In genomic region chr2:62197017-62197586, GRCh38 we compare ENCODE assay signal across 1 cellular context.
TF ChIP-seq lines count a peak whose summit lies in the region.

No MANE protein-coding gene starts in this region.

TF ChIP-seq in HepG2, 621 proteins besides CTCF, POLR2A, EP300 and RAD21 (continues in another document):
- no peak for TF ChIP-seq ZNF615 (CRISPR knock-in tag; IDR thresholded peaks at IDR 0.05; ENCODE audit: borderline replicate concordance)
- TF ChIP-seq, protein P1, sequence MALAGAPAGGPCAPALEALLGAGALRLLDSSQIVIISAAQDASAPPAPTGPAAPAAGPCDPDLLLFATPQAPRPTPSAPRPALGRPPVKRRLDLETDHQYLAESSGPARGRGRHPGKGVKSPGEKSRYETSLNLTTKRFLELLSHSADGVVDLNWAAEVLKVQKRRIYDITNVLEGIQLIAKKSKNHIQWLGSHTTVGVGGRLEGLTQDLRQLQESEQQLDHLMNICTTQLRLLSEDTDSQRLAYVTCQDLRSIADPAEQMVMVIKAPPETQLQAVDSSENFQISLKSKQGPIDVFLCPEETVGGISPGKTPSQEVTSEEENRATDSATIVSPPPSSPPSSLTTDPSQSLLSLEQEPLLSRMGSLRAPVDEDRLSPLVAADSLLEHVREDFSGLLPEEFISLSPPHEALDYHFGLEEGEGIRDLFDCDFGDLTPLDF (CRISPR knock-in tag; IDR thresholded peaks at IDR 0.05): no peak
- no peak for TF ChIP-seq ZNF780A (CRISPR knock-in tag; IDR thresholded peaks at IDR 0.05)
- 0 out of 2 replicates have a peak, but pooled peaks have one; percentile 12 for TF ChIP-seq KMT2A (CRISPR knock-in tag; IDR thresholded peaks at IDR 0.05)
- TF ChIP-seq TBL1XR1 (IDR thresholded peaks at IDR 0.05; ENCODE audit: borderline replicate concordance, low read length, partially characterized antibody): no peak
- TF ChIP-seq, protein P2, sequence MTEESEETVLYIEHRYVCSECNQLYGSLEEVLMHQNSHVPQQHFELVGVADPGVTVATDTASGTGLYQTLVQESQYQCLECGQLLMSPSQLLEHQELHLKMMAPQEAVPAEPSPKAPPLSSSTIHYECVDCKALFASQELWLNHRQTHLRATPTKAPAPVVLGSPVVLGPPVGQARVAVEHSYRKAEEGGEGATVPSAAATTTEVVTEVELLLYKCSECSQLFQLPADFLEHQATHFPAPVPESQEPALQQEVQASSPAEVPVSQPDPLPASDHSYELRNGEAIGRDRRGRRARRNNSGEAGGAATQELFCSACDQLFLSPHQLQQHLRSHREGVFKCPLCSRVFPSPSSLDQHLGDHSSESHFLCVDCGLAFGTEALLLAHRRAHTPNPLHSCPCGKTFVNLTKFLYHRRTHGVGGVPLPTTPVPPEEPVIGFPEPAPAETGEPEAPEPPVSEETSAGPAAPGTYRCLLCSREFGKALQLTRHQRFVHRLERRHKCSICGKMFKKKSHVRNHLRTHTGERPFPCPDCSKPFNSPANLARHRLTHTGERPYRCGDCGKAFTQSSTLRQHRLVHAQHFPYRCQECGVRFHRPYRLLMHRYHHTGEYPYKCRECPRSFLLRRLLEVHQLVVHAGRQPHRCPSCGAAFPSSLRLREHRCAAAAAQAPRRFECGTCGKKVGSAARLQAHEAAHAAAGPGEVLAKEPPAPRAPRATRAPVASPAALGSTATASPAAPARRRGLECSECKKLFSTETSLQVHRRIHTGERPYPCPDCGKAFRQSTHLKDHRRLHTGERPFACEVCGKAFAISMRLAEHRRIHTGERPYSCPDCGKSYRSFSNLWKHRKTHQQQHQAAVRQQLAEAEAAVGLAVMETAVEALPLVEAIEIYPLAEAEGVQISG (CRISPR knock-in tag; IDR thresholded peaks at IDR 0.05): no peak
- 0 out of 2 replicates have a peak, but pooled peaks have one; percentile 5 for TF ChIP-seq ZNF234 (CRISPR knock-in tag; conservative IDR thresholded peaks at IDR 0.05)
- TF ChIP-seq DMAP1 (CRISPR knock-in tag; IDR thresholded peaks at IDR 0.05): no peak
- no peak for TF ChIP-seq NR2C2 (CRISPR knock-in tag; IDR thresholded peaks at IDR 0.05; ENCODE audit: borderline replicate concordance)
- peak; percentile 13 for TF ChIP-seq XRCC5 (optimal IDR thresholded peaks at IDR 0.05; ENCODE audit: low read length)
- TF ChIP-seq ZNF790 (CRISPR knock-in tag; IDR thresholded peaks at IDR 0.05; ENCODE audit: borderline replicate concordance): no peak
- no peak for TF ChIP-seq EZH2 (conservative IDR thresholded peaks at IDR 0.05; ENCODE audit: low read depth, low read length)
- TF ChIP-seq ATF7 (IDR thresholded peaks at IDR 0.05): no peak
- TF ChIP-seq ATF7 (CRISPR knock-in tag; IDR thresholded peaks at IDR 0.05): no peak
- 0 out of 2 replicates have a peak, but pooled peaks have one; percentile 3 for TF ChIP-seq AKAP8 (CRISPR knock-in tag; IDR thresholded peaks at IDR 0.05)
- peak; percentile 10; the same call in 1 of the 2 replicates for TF ChIP-seq SIN3A (IDR thresholded peaks at IDR 0.05; ENCODE audit: borderline replicate concordance, low read depth, low read length)
- no peak for TF ChIP-seq LBX2 (CRISPR knock-in tag; IDR thresholded peaks at IDR 0.05; ENCODE audit: borderline replicate concordance)
- no peak for TF ChIP-seq SNAPC2 (CRISPR knock-in tag; IDR thresholded peaks at IDR 0.05)
- TF ChIP-seq ZNF280D (CRISPR knock-in tag; IDR thresholded peaks at IDR 0.05): 0 out of 2 replicates have a peak, but pooled peaks have one; percentile 4
- peak; percentile 5 for TF ChIP-seq TAF15 (IDR thresholded peaks at IDR 0.05; ENCODE audit: low read depth, low read length, poor library complexity, severe bottlenecking)
- no peak for TF ChIP-seq ZNF230 (CRISPR knock-in tag; IDR thresholded peaks at IDR 0.05)
- 0 out of 2 replicates have a peak, but pooled peaks have one; percentile 13 for TF ChIP-seq YEATS4 (CRISPR knock-in tag; IDR thresholded peaks at IDR 0.05; ENCODE audit: borderline replicate concordance)
- no peak for TF ChIP-seq SRSF1 (optimal IDR thresholded peaks at IDR 0.05; ENCODE audit: low read depth, low read length)
- TF ChIP-seq, protein P3, sequence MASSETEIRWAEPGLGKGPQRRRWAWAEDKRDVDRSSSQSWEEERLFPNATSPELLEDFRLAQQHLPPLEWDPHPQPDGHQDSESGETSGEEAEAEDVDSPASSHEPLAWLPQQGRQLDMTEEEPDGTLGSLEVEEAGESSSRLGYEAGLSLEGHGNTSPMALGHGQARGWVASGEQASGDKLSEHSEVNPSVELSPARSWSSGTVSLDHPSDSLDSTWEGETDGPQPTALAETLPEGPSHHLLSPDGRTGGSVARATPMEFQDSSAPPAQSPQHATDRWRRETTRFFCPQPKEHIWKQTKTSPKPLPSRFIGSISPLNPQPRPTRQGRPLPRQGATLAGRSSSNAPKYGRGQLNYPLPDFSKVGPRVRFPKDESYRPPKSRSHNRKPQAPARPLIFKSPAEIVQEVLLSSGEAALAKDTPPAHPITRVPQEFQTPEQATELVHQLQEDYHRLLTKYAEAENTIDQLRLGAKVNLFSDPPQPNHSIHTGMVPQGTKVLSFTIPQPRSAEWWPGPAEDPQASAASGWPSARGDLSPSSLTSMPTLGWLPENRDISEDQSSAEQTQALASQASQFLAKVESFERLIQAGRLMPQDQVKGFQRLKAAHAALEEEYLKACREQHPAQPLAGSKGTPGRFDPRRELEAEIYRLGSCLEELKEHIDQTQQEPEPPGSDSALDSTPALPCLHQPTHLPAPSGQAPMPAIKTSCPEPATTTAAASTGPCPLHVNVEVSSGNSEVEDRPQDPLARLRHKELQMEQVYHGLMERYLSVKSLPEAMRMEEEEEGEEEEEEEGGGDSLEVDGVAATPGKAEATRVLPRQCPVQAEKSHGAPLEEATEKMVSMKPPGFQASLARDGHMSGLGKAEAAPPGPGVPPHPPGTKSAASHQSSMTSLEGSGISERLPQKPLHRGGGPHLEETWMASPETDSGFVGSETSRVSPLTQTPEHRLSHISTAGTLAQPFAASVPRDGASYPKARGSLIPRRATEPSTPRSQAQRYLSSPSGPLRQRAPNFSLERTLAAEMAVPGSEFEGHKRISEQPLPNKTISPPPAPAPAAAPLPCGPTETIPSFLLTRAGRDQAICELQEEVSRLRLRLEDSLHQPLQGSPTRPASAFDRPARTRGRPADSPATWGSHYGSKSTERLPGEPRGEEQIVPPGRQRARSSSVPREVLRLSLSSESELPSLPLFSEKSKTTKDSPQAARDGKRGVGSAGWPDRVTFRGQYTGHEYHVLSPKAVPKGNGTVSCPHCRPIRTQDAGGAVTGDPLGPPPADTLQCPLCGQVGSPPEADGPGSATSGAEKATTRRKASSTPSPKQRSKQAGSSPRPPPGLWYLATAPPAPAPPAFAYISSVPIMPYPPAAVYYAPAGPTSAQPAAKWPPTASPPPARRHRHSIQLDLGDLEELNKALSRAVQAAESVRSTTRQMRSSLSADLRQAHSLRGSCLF (CRISPR knock-in tag; IDR thresholded peaks at IDR 0.05; ENCODE audit: borderline replicate concordance): no peak
- no peak for TF ChIP-seq NFKB2 (CRISPR knock-in tag; IDR thresholded peaks at IDR 0.05; ENCODE audit: borderline replicate concordance)
- TF ChIP-seq ZNF432 (CRISPR knock-in tag; IDR thresholded peaks at IDR 0.05; ENCODE audit: borderline replicate concordance): no peak
- TF ChIP-seq, protein P4, sequence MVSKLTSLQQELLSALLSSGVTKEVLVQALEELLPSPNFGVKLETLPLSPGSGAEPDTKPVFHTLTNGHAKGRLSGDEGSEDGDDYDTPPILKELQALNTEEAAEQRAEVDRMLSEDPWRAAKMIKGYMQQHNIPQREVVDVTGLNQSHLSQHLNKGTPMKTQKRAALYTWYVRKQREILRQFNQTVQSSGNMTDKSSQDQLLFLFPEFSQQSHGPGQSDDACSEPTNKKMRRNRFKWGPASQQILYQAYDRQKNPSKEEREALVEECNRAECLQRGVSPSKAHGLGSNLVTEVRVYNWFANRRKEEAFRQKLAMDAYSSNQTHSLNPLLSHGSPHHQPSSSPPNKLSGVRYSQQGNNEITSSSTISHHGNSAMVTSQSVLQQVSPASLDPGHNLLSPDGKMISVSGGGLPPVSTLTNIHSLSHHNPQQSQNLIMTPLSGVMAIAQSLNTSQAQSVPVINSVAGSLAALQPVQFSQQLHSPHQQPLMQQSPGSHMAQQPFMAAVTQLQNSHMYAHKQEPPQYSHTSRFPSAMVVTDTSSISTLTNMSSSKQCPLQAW (CRISPR knock-in tag; IDR thresholded peaks at IDR 0.05): peak; percentile 31; the same call in 1 of the 2 replicates
- TF ChIP-seq SMAD9 (CRISPR knock-in tag; IDR thresholded peaks at IDR 0.05): no peak
- TF ChIP-seq, protein P5, sequence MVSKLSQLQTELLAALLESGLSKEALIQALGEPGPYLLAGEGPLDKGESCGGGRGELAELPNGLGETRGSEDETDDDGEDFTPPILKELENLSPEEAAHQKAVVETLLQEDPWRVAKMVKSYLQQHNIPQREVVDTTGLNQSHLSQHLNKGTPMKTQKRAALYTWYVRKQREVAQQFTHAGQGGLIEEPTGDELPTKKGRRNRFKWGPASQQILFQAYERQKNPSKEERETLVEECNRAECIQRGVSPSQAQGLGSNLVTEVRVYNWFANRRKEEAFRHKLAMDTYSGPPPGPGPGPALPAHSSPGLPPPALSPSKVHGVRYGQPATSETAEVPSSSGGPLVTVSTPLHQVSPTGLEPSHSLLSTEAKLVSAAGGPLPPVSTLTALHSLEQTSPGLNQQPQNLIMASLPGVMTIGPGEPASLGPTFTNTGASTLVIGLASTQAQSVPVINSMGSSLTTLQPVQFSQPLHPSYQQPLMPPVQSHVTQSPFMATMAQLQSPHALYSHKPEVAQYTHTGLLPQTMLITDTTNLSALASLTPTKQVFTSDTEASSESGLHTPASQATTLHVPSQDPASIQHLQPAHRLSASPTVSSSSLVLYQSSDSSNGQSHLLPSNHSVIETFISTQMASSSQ (IDR thresholded peaks at IDR 0.05; ENCODE audit: low read depth): peak; percentile 63
- TF ChIP-seq, protein P5 (CRISPR knock-in tag; IDR thresholded peaks at IDR 0.05; ENCODE audit: borderline replicate concordance): no peak
- TF ChIP-seq, protein P6, sequence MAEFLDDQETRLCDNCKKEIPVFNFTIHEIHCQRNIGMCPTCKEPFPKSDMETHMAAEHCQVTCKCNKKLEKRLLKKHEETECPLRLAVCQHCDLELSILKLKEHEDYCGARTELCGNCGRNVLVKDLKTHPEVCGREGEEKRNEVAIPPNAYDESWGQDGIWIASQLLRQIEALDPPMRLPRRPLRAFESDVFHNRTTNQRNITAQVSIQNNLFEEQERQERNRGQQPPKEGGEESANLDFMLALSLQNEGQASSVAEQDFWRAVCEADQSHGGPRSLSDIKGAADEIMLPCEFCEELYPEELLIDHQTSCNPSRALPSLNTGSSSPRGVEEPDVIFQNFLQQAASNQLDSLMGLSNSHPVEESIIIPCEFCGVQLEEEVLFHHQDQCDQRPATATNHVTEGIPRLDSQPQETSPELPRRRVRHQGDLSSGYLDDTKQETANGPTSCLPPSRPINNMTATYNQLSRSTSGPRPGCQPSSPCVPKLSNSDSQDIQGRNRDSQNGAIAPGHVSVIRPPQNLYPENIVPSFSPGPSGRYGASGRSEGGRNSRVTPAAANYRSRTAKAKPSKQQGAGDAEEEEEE (CRISPR knock-in tag; IDR thresholded peaks at IDR 0.05; ENCODE audit: borderline replicate concordance): 0 out of 2 replicates have a peak, but pooled peaks have one; percentile 31
- TF ChIP-seq ZNF501 (CRISPR knock-in tag; IDR thresholded peaks at IDR 0.05): peak; percentile 24
- no peak for TF ChIP-seq ZC3H4 (CRISPR knock-in tag; IDR thresholded peaks at IDR 0.05; ENCODE audit: borderline replicate concordance)
- TF ChIP-seq FOXP4 (CRISPR knock-in tag; IDR thresholded peaks at IDR 0.05): no peak
- TF ChIP-seq ZNF224 (CRISPR knock-in tag; IDR thresholded peaks at IDR 0.05): no peak
- no peak for TF ChIP-seq REXO4 (CRISPR knock-in tag; IDR thresholded peaks at IDR 0.05; ENCODE audit: borderline replicate concordance)
